In the genomic region with DNA sequence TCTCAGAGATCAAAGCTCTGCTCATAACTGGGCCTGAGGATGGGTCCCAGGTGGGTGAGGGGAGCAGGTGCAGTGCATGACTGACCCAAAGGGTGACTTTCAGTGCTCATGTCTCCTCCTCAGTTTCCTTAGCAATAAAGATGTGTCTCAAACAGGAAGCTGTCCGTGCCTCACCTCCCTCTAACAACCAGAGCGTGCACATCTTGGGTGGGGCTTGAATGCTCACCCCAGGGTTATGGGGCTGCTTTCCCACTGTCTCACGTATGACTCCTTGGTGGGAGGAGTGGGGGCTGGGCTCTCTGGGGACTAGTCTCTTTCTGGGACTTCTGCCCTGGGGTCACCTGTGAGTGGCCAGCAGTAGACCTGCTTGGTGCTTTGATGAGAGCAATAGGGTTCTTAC, we compare ENCODE assay signal across 24 cellular contexts. TPM values are rescaled to one million over a fixed set of nuclear protein-coding genes. Genes with fewer than 3 reads are reported as not detected.
DNase-seq lines count a peak whose midpoint lies in the region; ATAC-seq and TF ChIP-seq lines count a peak whose summit lies in the region.
"Had no signal": no experiment of that assay in that cellular context is flagged by ENCODE, and none has a peak within 500 bp of the region (broad histone marks: within the 10 kb centered on the region; RNA-seq: fewer than 3 reads in every experiment).

No MANE protein-coding gene starts in this region.

- no peak for ATAC-seq in GM19035 (IDR thresholded peaks at IDR 0.05; ENCODE audit: unreplicated experiment)
- ATAC-seq: CD8-positive, alpha-beta T cell; HCT116; Panc1 had no signal

- H3K27me3 ChIP-seq in tibial nerve: no peaks in the 10 kb centered on the region

- no peaks in the 10 kb centered on the region for H3K9me3 ChIP-seq in tibial nerve
- H3K9me3 ChIP-seq: SK-N-SH had no signal

- H3K27me3 Mint-ChIP-seq in activated CD4-positive, alpha-beta T cell treated with anti-CD3 and anti-CD28 coated beads, Interleukin-2, amount 10 ng/mL, durations not matched to agents 7 days and 5 days: no peaks in the 10 kb centered on the region

- H3K4me3 ChIP-seq in tibial nerve: no peak overlapping the region

- no peaks in the 10 kb centered on the region for H3K9me3 Mint-ChIP-seq in activated CD4-positive, alpha-beta T cell treated with anti-CD3 and anti-CD28 coated beads, Interleukin-2, amount 10 ng/mL, durations not matched to agents 7 days and 5 days
- H3K9me3 Mint-ChIP-seq: CD8-positive, alpha-beta T cell had no signal

- no peak for DNase-seq in activated CD4-positive, alpha-beta T cell treated with anti-CD3 and anti-CD28 coated beads, Interleukin-2, amount 10 ng/mL, durations not matched to agents 7 days and 5 days
- no peak for DNase-seq in activated CD4-positive, alpha-beta T cell treated with anti-CD3 and anti-CD28 coated beads, Interleukin-2, amount 50 U/mL, for 1 hour
- peak; percentile 17 for DNase-seq in GM19240 (ENCODE audit: insufficient read length, low spot score)
- peak; percentile 22 for DNase-seq in ecto neural progenitor cell (ENCODE audit: low spot score)
- no peak for DNase-seq in tibial nerve (ENCODE audit: low spot score in 2 of 2)
- DNase-seq in NCI-H345 (lab: John Stamatoyannopoulos, UW): no peak
- DNase-seq in NCI-H748 treated with DMSO at 0.1 percent for 48 hours (lab: John Stamatoyannopoulos, UW): no peak
- DNase-seq: ACHN; C1 segment of cervical spinal cord; CD8-positive, alpha-beta T cell; DMS153; Kasumi-1; NCI-H1417; NCI-H187; NCI-H446 treated with DMSO at 0.1 percent for 48 hours; SIG-M5; SK-N-SH had no signal

- peaks cover 7% of the 10 kb centered on the region for H3K4me1 Mint-ChIP-seq in activated CD4-positive, alpha-beta T cell treated with anti-CD3 and anti-CD28 coated beads, Interleukin-2, amount 10 ng/mL, durations not matched to agents 7 days and 5 days

- H3K27ac Mint-ChIP-seq in activated CD4-positive, alpha-beta T cell treated with anti-CD3 and anti-CD28 coated beads, Interleukin-2, amount 10 ng/mL, durations not matched to agents 7 days and 5 days: peak overlapping the region; percentile 51
- H3K27ac Mint-ChIP-seq: CD8-positive, alpha-beta T cell had no signal

- no peak for TF ChIP-seq POLR2A in tibial nerve (IDR thresholded peaks at IDR 0.05)

- no peak overlapping the region for H3K27ac ChIP-seq in tibial nerve
- H3K27ac ChIP-seq: 22Rv1 had no signal

- POLR2A ChIA-PET in activated CD4-positive, alpha-beta T cell treated with anti-CD3 and anti-CD28 coated beads, Interleukin-2, amount 10 ng/mL, durations not matched to agents 7 days and 5 days (lab: Charles Lee): no interaction called here

- WGBS in tibial nerve, 2 donors: 72 to 90% methylated on average over 3 of the region's 3 CpGs

- CTCF ChIA-PET in activated CD4-positive, alpha-beta T cell treated with anti-CD3 and anti-CD28 coated beads, Interleukin-2, amount 10 ng/mL, durations not matched to agents 7 days and 5 days (lab: Charles Lee): interaction anchor here (1.2 to 1.5 kb wide), 3 partner anchors 11 to 136 kb away, joined by 3 read pairs; no protein-coding TSS in a partner anchor

- no peak for TF ChIP-seq EP300 in tibial nerve (IDR thresholded peaks at IDR 0.05)

- peaks cover 4% of the 10 kb centered on the region for H3K36me3 Mint-ChIP-seq in activated CD4-positive, alpha-beta T cell treated with anti-CD3 and anti-CD28 coated beads, Interleukin-2, amount 10 ng/mL, durations not matched to agents 7 days and 5 days (ENCODE audit: low read depth)

- no peak overlapping the region for H3K4me3 Mint-ChIP-seq in activated CD4-positive, alpha-beta T cell treated with anti-CD3 and anti-CD28 coated beads, Interleukin-2, amount 10 ng/mL, durations not matched to agents 7 days and 5 days
- H3K4me3 Mint-ChIP-seq: CD8-positive, alpha-beta T cell had no signal

- TF ChIP-seq CTCF in tibial nerve (IDR thresholded peaks at IDR 0.05): no peak

- peaks cover 0 to 98% (median 0%) of the 10 kb centered on the region in 3 donors for H3K36me3 ChIP-seq in tibial nerve

- H3K4me1 ChIP-seq in tibial nerve: no peaks in the 10 kb centered on the region

RNA-seq across cellular contexts. Expression of gene PHOX2A, which starts 53.9 kb away (rescaled TPM):
- not detected for total RNA-seq in activated CD4-positive, alpha-beta T cell treated with anti-CD3 and anti-CD28 coated beads, Interleukin-2, amount 10 ng/mL, durations not matched to agents 7 days and 5 days
- total RNA-seq in tibial nerve: not detected
- total RNA-seq: CD8-positive, alpha-beta T cell; Daoy; H1; MCF 10A had no signal

Comparison
In these comparisons a context has a peak if more than half of its experiments do, and no peak if none do; other contexts are left out.
1. DNase-seq: peak in GM19240 (single experiment) and ecto neural progenitor cell (single experiment); none in activated CD4-positive, alpha-beta T cell treated with anti-CD3 and anti-CD28 coated beads, Interleukin-2, amount 10 ng/mL, durations not matched to agents 7 days and 5 days (single experiment), activated CD4-positive, alpha-beta T cell treated with anti-CD3 and anti-CD28 coated beads, Interleukin-2, amount 50 U/mL, for 1 hour (single experiment), tibial nerve (0 of 2), NCI-H345 (single experiment) and NCI-H748 treated with DMSO at 0.1 percent for 48 hours (single experiment).